ENCODE assay signal across 8 cellular contexts in the genomic region with DNA sequence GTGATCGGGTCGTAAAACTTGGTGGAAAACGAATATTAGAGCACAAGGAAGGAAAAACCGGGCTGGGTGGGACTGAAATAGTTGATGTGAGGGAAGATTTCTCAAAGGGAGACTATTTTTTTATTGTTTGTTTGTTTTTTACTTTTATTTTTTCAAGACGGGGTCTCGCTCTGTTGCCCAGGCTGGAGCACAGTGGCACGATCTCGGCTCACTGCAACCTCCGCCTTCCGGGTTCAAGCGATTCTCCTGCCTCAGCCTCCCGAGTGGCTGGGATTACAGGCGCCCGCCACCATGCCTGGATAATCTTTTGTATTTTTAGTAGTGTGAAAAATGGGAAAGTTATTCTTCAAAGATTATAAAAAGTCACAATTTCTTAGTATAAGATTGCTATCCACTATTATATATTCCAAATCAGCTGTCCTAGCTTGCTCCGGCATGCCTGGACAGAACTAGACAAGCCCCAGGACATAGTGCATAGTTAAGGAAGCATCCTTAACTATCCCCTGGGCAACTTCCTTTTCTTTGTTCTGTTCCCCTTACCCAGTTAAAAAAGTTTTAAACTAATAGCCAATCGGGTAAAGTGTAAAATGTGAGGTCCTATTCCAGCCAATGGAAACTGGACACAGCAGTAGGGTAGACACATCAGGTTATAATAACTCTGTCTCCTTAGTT. TPM values are rescaled to one million over a fixed set of nuclear protein-coding genes. Genes with fewer than 3 reads are reported as not detected.
A peak's percentile ranks its signal among the peaks of the same experiment; 100 is the strongest.
DNase-seq lines count a peak whose midpoint lies in the region; FAIRE-seq and TF ChIP-seq lines count a peak whose summit lies in the region.
"Not testable (repeated sequence)": the region's sequence is repeated elsewhere in the genome, so short reads cannot be mapped to it uniquely, and the experiment has no call there.

No MANE protein-coding gene starts in this region.

- CTCF ChIA-PET in BJ (lab: Yijun Ruan, JAX): interaction anchor here (1.4 kb wide), 1 partner anchor 13 kb away, joined by 3 read pairs; no protein-coding TSS in a partner anchor

- not testable (repeated sequence) for DNase-seq in BJ (ENCODE audit: low read depth); ascending aorta (ENCODE audit: low spot score in 2 of 2); keratinocyte (ENCODE audit: low read depth, low spot score); osteoblast (ENCODE audit: insufficient read length, low spot score, missing footprints); suprapubic skin (ENCODE audit: low spot score in 2 of 2)
- DNase-seq in epithelial cell of esophagus (ENCODE audit: low read depth): peak; percentile 55

- not testable (repeated sequence) for H3K9me3 Mint-ChIP-seq in IgD-negative memory B cell

- FAIRE-seq in keratinocyte (lab: Jason Lieb, UNC): not testable (repeated sequence)

- WGBS in suprapubic skin: 43% methylated on average over 16 of the region's 16 CpGs

- not testable (repeated sequence) for TF ChIP-seq EP300 in suprapubic skin (IDR thresholded peaks at IDR 0.05)

- POLR2A ChIA-PET in BJ (lab: Charles Lee): not testable (repeated sequence)

- intact Hi-C loops in ascending aorta (cut with DNase I): not testable (repeated sequence)

- not testable (repeated sequence) for H3K36me3 ChIP-seq in BJ (ENCODE audit: control insufficient read depth, insufficient read depth, low read length); osteoblast (ENCODE audit: insufficient read depth, low read length)
- H3K36me3 ChIP-seq in ascending aorta (peaks cover 3 to 14% of the 10 kb centered on the region in 2 donors), keratinocyte (ENCODE audit: control insufficient read depth in 2 of 2, extremely low read depth in 1 of 2, insufficient read depth in 2 of 2, low read length in 2 of 2) (peaks cover 6 to 12% of the 10 kb centered on the region in 2 experiments), suprapubic skin (peaks cover 13% of the 10 kb centered on the region)

- H3K4me1 ChIP-seq in ascending aorta; keratinocyte (ENCODE audit: control insufficient read depth, extremely low read depth, insufficient read depth, low read length); osteoblast (ENCODE audit: insufficient read depth, low read length): not testable (repeated sequence)
- peaks cover 14% of the 10 kb centered on the region for H3K4me1 ChIP-seq in suprapubic skin

- H3K9me3 ChIP-seq in ascending aorta: peaks cover 14 to 49% of the 10 kb centered on the region in 2 donors
- peaks cover 14% of the 10 kb centered on the region for H3K9me3 ChIP-seq in keratinocyte (ENCODE audit: control insufficient read depth, low read depth, low read length)
- peaks cover 22% of the 10 kb centered on the region for H3K9me3 ChIP-seq in osteoblast (ENCODE audit: low read depth, low read length)
- not testable (repeated sequence) for H3K9me3 ChIP-seq in suprapubic skin

- peak overlapping the region; percentile 79 to 95 (median 88) for H3K4me3 Mint-ChIP-seq in IgD-negative memory B cell

- not testable (repeated sequence) for H4K20me1 ChIP-seq in keratinocyte (ENCODE audit: control insufficient read depth, extremely low read depth, insufficient read depth, low read length); osteoblast (ENCODE audit: insufficient read depth, low read length)

- not testable (repeated sequence) for H3K4me1 Mint-ChIP-seq in IgD-negative memory B cell

- TF ChIP-seq POLR2A in suprapubic skin (IDR thresholded peaks at IDR 0.05): not testable (repeated sequence)

- dilution Hi-C loops in keratinocyte (cut with MboI; ENCODE audit: extremely low pct_ligation_motif_present, low sequenced_read_pairs): not testable (repeated sequence)

- peak overlapping the region; percentile 68 for H3K4me2 ChIP-seq in keratinocyte (ENCODE audit: control insufficient read depth, extremely low read depth, insufficient read depth, low read depth, low read length)
- peak overlapping the region; percentile 55 for H3K4me2 ChIP-seq in osteoblast (ENCODE audit: insufficient read depth, low read length)

- not testable (repeated sequence) for H3K27me3 Mint-ChIP-seq in IgD-negative memory B cell

- H3K4me3 ChIP-seq in BJ (ENCODE audit: low read depth, low read length) (peak overlapping the region; percentile 46), WI38 (ENCODE audit: low read depth, low read length) (peak overlapping the region; percentile 63), ascending aorta (peak overlapping the region; percentile 52 to 64), epithelial cell of esophagus (ENCODE audit: low read length) (peak overlapping the region; percentile 59), keratinocyte (ENCODE audit: control insufficient read depth in 2 of 3, extremely low read depth in 1 of 3, insufficient read depth in 2 of 3, low read depth in 1 of 3, low read length in 3 of 3) (peak overlapping the region; percentile 33 to 63 (median 42)), osteoblast (ENCODE audit: insufficient read depth, low read length) (peak overlapping the region; percentile 67), suprapubic skin (peak overlapping the region; percentile 56)

- not testable (repeated sequence) for H3K27me3 ChIP-seq in BJ (ENCODE audit: control insufficient read depth, insufficient read depth, low read length); ascending aorta; keratinocyte (ENCODE audit: control insufficient read depth, extremely low read depth, insufficient read depth, low read length); osteoblast (ENCODE audit: insufficient read depth, low read length); suprapubic skin

- not testable (repeated sequence) for TF ChIP-seq CTCF in BJ (IDR thresholded peaks at IDR 0.05; ENCODE audit: insufficient read depth, low read depth, low read length); WI38 (IDR thresholded peaks at IDR 0.05; ENCODE audit: low read depth, low read length); ascending aorta (IDR thresholded peaks at IDR 0.05); epithelial cell of esophagus (IDR thresholded peaks at IDR 0.05; ENCODE audit: insufficient read depth, low read depth, low read length, missing control alignments); keratinocyte (optimal IDR thresholded peaks at IDR 0.05 in 1 of 3, IDR thresholded peaks at IDR 0.05 in 1 of 3, conservative IDR thresholded peaks at IDR 0.05 in 1 of 3; ENCODE audit: extremely low read depth in 1 of 3, insufficient read depth in 2 of 3, low read length in 3 of 3); osteoblast (IDR thresholded peaks at IDR 0.05; ENCODE audit: extremely low read depth, low read depth, low read length); suprapubic skin (IDR thresholded peaks at IDR 0.05)

- H2AFZ ChIP-seq in keratinocyte (ENCODE audit: control insufficient read depth, low read length): not testable (repeated sequence)
- peak overlapping the region; percentile 83 for H2AFZ ChIP-seq in osteoblast (ENCODE audit: low read length)

- H3K27ac Mint-ChIP-seq in IgD-negative memory B cell: peak overlapping the region; percentile 46 to 90 (median 63)

- H3K9ac ChIP-seq in keratinocyte (ENCODE audit: control insufficient read depth, extremely low read depth, insufficient read depth, low read length): not testable (repeated sequence)

- H3K9me1 ChIP-seq in keratinocyte (ENCODE audit: control insufficient read depth, extremely low read depth, insufficient read depth, low read length): not testable (repeated sequence)

- H3K27ac ChIP-seq in ascending aorta (peak overlapping the region in 1 of 2 donors; percentile 65), keratinocyte (ENCODE audit: control insufficient read depth, insufficient read depth, low read length) (peak overlapping the region; percentile 45), suprapubic skin (peak overlapping the region; percentile 57)
- not testable (repeated sequence) for H3K27ac ChIP-seq in osteoblast (ENCODE audit: low read depth, low read length)

- H3K36me3 Mint-ChIP-seq in IgD-negative memory B cell: not testable (repeated sequence)

- not testable (repeated sequence) for H3K79me2 ChIP-seq in keratinocyte (ENCODE audit: control insufficient read depth, insufficient read depth, low read length); osteoblast (ENCODE audit: insufficient read depth, low read length)

RNA-seq across cellular contexts. Expression of gene ZNF473, which starts 25.6 kb away (rescaled TPM):
- polyA plus RNA-seq in BJ (2011; rRNA removed) (6.4 and 7.5 TPM in 2 replicates), IgD-negative memory B cell (4.9 TPM), keratinocyte (5.4 to 9.3 TPM (median 7.7 TPM) in 3 replicates)
- polyA minus RNA-seq in BJ (2011; rRNA and poly(A)+ RNA removed): 7.4 and 10.3 TPM in 2 replicates
- total RNA-seq in ascending aorta (3.4 TPM), osteoblast (8.3 and 8.8 TPM in 2 replicates), suprapubic skin (10 to 100 TPM in 2 of 4 donors, 1 to 10 TPM in 2; 8.5 to 18.5 (median 12.2) TPM)
- 4.8 TPM for polyA plus RNA-seq in keratinocyte (2011; ENCODE audit: low read depth)
- polyA plus RNA-seq in keratinocyte (2011; cell fraction: cytosol; rRNA removed): 5.4 and 8.0 TPM in 2 replicates
- polyA plus RNA-seq in keratinocyte (2011; cell fraction: nucleus; rRNA removed): 11.7 and 12.4 TPM in 2 replicates
- 3.9 and 7.3 TPM in 2 replicates for polyA plus RNA-seq in keratinocyte (2012; ENCODE audit: low replicate concordance)
- polyA minus RNA-seq in keratinocyte: 6.4 to 11.6 TPM (median 9.3 TPM) in 3 replicates
- polyA minus RNA-seq in keratinocyte (2011; cell fraction: cytosol; rRNA and poly(A)+ RNA removed): 7.3 TPM
- polyA minus RNA-seq in keratinocyte (2011; cell fraction: nucleus; rRNA and poly(A)+ RNA removed): 7.2 and 9.9 TPM in 2 replicates

RNA-seq across cellular contexts. Expression of gene VRK3, which starts 26.2 kb away (rescaled TPM):
- 29.5 and 34.1 TPM in 2 replicates for polyA plus RNA-seq in BJ (2011; rRNA removed)
- 16.0 and 18.6 TPM in 2 replicates for polyA minus RNA-seq in BJ (2011; rRNA and poly(A)+ RNA removed)
- 87.5 TPM for polyA plus RNA-seq in IgD-negative memory B cell
- 27.6 TPM for total RNA-seq in ascending aorta
- 15.6 to 36.0 TPM (median 16.2 TPM) in 3 replicates for polyA plus RNA-seq in keratinocyte
- 27.6 TPM for polyA plus RNA-seq in keratinocyte (2011; ENCODE audit: low read depth)
- polyA plus RNA-seq in keratinocyte (2011; cell fraction: cytosol; rRNA removed): 21.6 and 25.9 TPM in 2 replicates
- 44.4 and 46.5 TPM in 2 replicates for polyA plus RNA-seq in keratinocyte (2011; cell fraction: nucleus; rRNA removed)
- polyA plus RNA-seq in keratinocyte (2012; ENCODE audit: low replicate concordance): 21.0 and 26.0 TPM in 2 replicates
- polyA minus RNA-seq in keratinocyte: 12.5 to 30.3 TPM (median 15.5 TPM) in 3 replicates
- polyA minus RNA-seq in keratinocyte (2011; cell fraction: cytosol; rRNA and poly(A)+ RNA removed): 5.8 TPM
- 10.8 and 25.1 TPM in 2 replicates for polyA minus RNA-seq in keratinocyte (2011; cell fraction: nucleus; rRNA and poly(A)+ RNA removed)
- 24.2 and 30.6 TPM in 2 replicates for total RNA-seq in osteoblast
- total RNA-seq in suprapubic skin: 10 to 100 TPM; 21.8 to 53.6 (median 35.8) TPM
